Comparison of ENCODE assay signal across 8 cellular contexts in the genomic region with DNA sequence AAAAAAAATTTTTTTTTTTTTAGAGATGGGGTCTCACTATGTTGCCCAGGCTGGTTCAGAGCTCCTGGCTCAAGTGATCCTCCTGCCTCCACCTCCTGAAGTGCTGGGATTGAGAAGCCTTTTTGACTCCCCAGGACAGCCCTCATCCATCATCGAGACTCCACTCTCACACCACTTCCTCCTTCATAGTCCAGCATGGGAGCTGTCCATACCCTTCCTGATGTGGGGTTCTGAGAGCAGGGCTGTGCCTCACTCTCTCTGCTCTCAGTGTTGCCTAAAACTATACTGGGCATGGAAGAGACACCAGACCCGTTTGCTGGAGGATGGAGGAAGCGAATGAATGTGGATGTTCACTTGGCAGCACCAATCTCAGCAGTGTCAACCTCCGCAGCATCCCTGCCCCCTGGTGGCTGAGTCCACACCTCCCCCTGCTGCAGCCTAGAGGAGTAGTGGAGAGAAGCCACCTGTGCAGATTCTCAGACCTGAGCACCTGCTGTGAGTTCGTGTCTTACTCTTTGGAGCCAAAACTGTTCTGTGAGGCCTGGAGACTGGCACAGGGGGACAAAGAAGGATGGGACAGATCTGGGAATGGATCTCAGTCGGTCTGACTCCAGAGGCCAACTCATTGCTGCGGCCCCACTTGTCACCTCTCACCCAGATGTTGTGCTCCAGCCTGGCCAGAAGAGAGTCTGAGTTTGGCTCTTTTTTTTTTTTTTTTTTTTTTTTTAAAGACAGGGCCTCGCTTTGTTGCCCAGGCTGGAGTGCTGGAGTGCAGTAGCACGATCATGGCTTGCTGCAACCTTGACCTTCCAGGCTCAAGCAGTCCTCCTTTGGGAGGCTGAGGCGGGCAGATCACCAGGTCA. TPM values are rescaled to one million over a fixed set of nuclear protein-coding genes. Genes with fewer than 3 reads are reported as not detected.
DNase-seq lines count a peak whose midpoint lies in the region; ATAC-seq, FAIRE-seq and TF ChIP-seq lines count a peak whose summit lies in the region.

No MANE protein-coding gene starts in this region.

- no peak overlapping the region for H3K9ac ChIP-seq in DND-41 (ENCODE audit: low read depth, low read length)
- H3K9ac ChIP-seq in fibroblast of lung (ENCODE audit: insufficient read depth, low read length): no peak overlapping the region

- DNase-seq in DND-41 (peak; percentile 79), NOMO-1 treated with DMSO at 0.1 percent for 48 hours (lab: John Stamatoyannopoulos, UW; ENCODE audit: unreplicated experiment) (peak; percentile 52), fibroblast of lung (ENCODE audit: low read depth in 2 of 2) (peak; percentile 47 to 76), osteocyte (ENCODE audit: extremely low spot score, unreplicated experiment) (no peak), urothelium cell line (ENCODE audit: low spot score) (peak; percentile 80)
- peak; percentile 25 for DNase-seq in activated CD8-positive, alpha-beta memory T cell treated with anti-CD3 and anti-CD28 coated beads, Interleukin-2, amount 50 U/mL, for 24 hours (ENCODE audit: extremely low read depth)

- no peaks in the 10 kb centered on the region for H3K36me3 Mint-ChIP-seq in osteocyte (ENCODE audit: unreplicated experiment)

- H3K27me3 ChIP-seq in DND-41 (ENCODE audit: insufficient read depth, low read length, poor library complexity) (no peaks in the 10 kb centered on the region), fibroblast of lung (ENCODE audit: control insufficient read depth, insufficient read depth, low read length) (no peaks in the 10 kb centered on the region)

- H3K4me1 ChIP-seq in DND-41 (ENCODE audit: insufficient read depth, low read length) (no peaks in the 10 kb centered on the region), fibroblast of lung (ENCODE audit: control insufficient read depth, extremely low read depth, insufficient read depth, low read length) (no peaks in the 10 kb centered on the region)

- H2AFZ ChIP-seq in DND-41 (ENCODE audit: low read depth, low read length) (no peak overlapping the region; the same call in 1 of the 2 replicates), fibroblast of lung (ENCODE audit: low read length) (no peak overlapping the region)

- H3K9me3 ChIP-seq in DND-41 (ENCODE audit: insufficient read depth, low read length, severe bottlenecking) (no peaks in the 10 kb centered on the region), fibroblast of lung (ENCODE audit: control insufficient read depth, insufficient read depth, low read depth, low read length) (no peaks in the 10 kb centered on the region)

- no peak overlapping the region for H3K27ac Mint-ChIP-seq in osteocyte (ENCODE audit: unreplicated experiment)

- H3K79me2 ChIP-seq in DND-41 (ENCODE audit: insufficient read depth, low read length) (no peaks in the 10 kb centered on the region), fibroblast of lung (ENCODE audit: control insufficient read depth, insufficient read depth, low read length) (no peaks in the 10 kb centered on the region)

- H3K4me2 ChIP-seq in DND-41 (ENCODE audit: insufficient read depth, low read length) (no peak overlapping the region), fibroblast of lung (ENCODE audit: extremely low read depth, insufficient read depth, low read length) (no peak overlapping the region)

- H3K27ac ChIP-seq in DND-41 (ENCODE audit: low read length) (no peak overlapping the region), fibroblast of lung (ENCODE audit: insufficient read depth, low read length) (no peak overlapping the region)

- FAIRE-seq in urothelium cell line (lab: Jason Lieb, UNC): peak; percentile 58

- H3K4me3 Mint-ChIP-seq in osteocyte (ENCODE audit: unreplicated experiment): no peak overlapping the region

- H3K9me3 Mint-ChIP-seq in osteocyte (ENCODE audit: unreplicated experiment): no peaks in the 10 kb centered on the region

- ATAC-seq in DND-41 (ENCODE audit: insufficient read depth, low read depth) (peak; percentile 100), HG03354 (IDR thresholded peaks at IDR 0.05; ENCODE audit: poor library complexity, severe bottlenecking, unreplicated experiment) (peak; percentile 69), HG03469 (IDR thresholded peaks at IDR 0.05; ENCODE audit: unreplicated experiment) (no peak)

- peaks cover 14% of the 10 kb centered on the region for H3K4me1 Mint-ChIP-seq in osteocyte (ENCODE audit: unreplicated experiment)

- H3K36me3 ChIP-seq in DND-41 (ENCODE audit: insufficient read depth, low read length): no peaks in the 10 kb centered on the region
- H3K36me3 ChIP-seq in fibroblast of lung (ENCODE audit: control insufficient read depth, insufficient read depth, low read length): no peaks in the 10 kb centered on the region

- peaks cover 4% of the 10 kb centered on the region; the same call in 1 of the 2 replicates for H4K20me1 ChIP-seq in DND-41 (ENCODE audit: insufficient read depth, low read length)
- no peaks in the 10 kb centered on the region for H4K20me1 ChIP-seq in fibroblast of lung (ENCODE audit: control insufficient read depth, extremely low read depth, insufficient read depth, low read length)

- peaks cover 21% of the 10 kb centered on the region for H3K27me3 Mint-ChIP-seq in osteocyte (ENCODE audit: unreplicated experiment)

- H3K4me3 ChIP-seq in DND-41 (ENCODE audit: low read depth in 1 of 2, low read length in 2 of 2) (no peak overlapping the region), fibroblast of lung (replicated peaks in 1 of 4; ENCODE audit: control extremely low read depth in 1 of 4, insufficient read depth in 1 of 4, low read depth in 3 of 4, low read length in 4 of 4) (no peak overlapping the region)

- TF ChIP-seq CTCF in DND-41 (IDR thresholded peaks at IDR 0.05; ENCODE audit: borderline replicate concordance, extremely low read depth, low read length, poor library complexity, severe bottlenecking) (peak; percentile 99), fibroblast of lung (conservative IDR thresholded peaks at IDR 0.05 in 1 of 2, IDR thresholded peaks at IDR 0.05 in 1 of 2; ENCODE audit: low read depth in 1 of 2, low read length in 2 of 2) (peak; percentile 92 to 95), osteocyte (IDR thresholded peaks at IDR 0.05) (peak; percentile 83)

RNA-seq across cellular contexts. Expression of gene TINAGL1, which starts 17.7 kb away (rescaled TPM):
- total RNA-seq in fibroblast of lung: 3.0 and 3.3 TPM in 2 replicates
- 2.8 and 92.5 TPM in 2 replicates for polyA plus RNA-seq in fibroblast of lung
- polyA plus RNA-seq in fibroblast of lung (2012): 3.4 and 96.4 TPM in 2 replicates
- polyA minus RNA-seq in fibroblast of lung (ENCODE audit: low replicate concordance): 7.9 and 131 TPM in 2 replicates
- 9.2 and 10.0 TPM in 2 replicates for total RNA-seq in osteocyte

RNA-seq across cellular contexts. Expression of gene HCRTR1, which starts 23.5 kb away (rescaled TPM):
- total RNA-seq in fibroblast of lung: not detected in 2 replicates
- not detected in 2 replicates for polyA plus RNA-seq in fibroblast of lung
- not detected in 2 replicates for polyA plus RNA-seq in fibroblast of lung (2012)
- polyA minus RNA-seq in fibroblast of lung (ENCODE audit: low replicate concordance): not detected in 2 replicates
- total RNA-seq in osteocyte: 0.50 and 0.73 TPM in 2 replicates

RNA-seq across cellular contexts. Expression of gene PEF1, which starts 50.7 kb away (rescaled TPM):
- 72.2 and 78.1 TPM in 2 replicates for total RNA-seq in fibroblast of lung
- 72.9 and 85.3 TPM in 2 replicates for polyA plus RNA-seq in fibroblast of lung
- polyA plus RNA-seq in fibroblast of lung (2012): 62.2 and 73.8 TPM in 2 replicates
- polyA minus RNA-seq in fibroblast of lung (ENCODE audit: low replicate concordance): 164 and 206 TPM in 2 replicates
- 53.4 and 57.0 TPM in 2 replicates for total RNA-seq in osteocyte
